Comparison of ENCODE assay signal across 11 cellular contexts in the genomic region with DNA sequence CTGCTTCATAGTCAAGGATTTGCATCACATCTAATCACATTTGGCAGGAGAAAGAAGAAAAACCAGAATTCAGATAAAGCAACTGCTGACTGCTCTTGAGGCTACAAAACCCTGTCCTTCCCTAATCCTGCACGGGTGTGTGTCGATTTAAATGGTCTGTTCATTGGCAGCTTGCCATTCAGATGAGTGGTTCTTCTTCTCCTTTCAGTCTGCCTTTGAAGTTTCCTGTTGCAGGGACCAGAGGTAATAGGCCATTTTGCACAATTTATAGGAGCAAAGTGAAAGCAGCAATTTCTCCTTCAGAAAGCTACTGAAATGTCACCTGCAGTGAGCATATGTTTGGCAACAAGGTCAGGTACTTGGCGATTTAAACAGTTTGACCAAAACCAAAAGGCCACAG.
DNase-seq lines count a peak whose midpoint lies in the region; ATAC-seq, FAIRE-seq and TF ChIP-seq lines count a peak whose summit lies in the region.
"Had no signal": no experiment of that assay in that cellular context is flagged by ENCODE, and none has a peak within 500 bp of the region (broad histone marks: within the 10 kb centered on the region; RNA-seq: fewer than 3 reads in every experiment).

No MANE protein-coding gene starts in this region.

- H3K27me3 Mint-ChIP-seq in mesothelial cell of epicardium (ENCODE audit: low read depth), result no peaks in the 10 kb centered on the region
- H3K27me3 Mint-ChIP-seq: activated naive CD8-positive, alpha-beta T cell treated with anti-CD3 and anti-CD28 coated beads, Interleukin-2, amount 10 ng/mL, durations not matched to agents 7 days and 5 days; stimulated activated naive B cell treated with anti-CD40 and anti-IgM and Interleukin-4, amounts not matched to agents 10 μg/mL and 1 μg/mL and 100 μg/mL, for 72 hours had no signal

- peaks cover 24% of the 10 kb centered on the region for H3K4me1 Mint-ChIP-seq in mesothelial cell of epicardium
- H3K4me1 Mint-ChIP-seq: activated naive CD8-positive, alpha-beta T cell treated with anti-CD3 and anti-CD28 coated beads, Interleukin-2, amount 10 ng/mL, durations not matched to agents 7 days and 5 days; stimulated activated naive B cell treated with anti-CD40 and anti-IgM and Interleukin-4, amounts not matched to agents 10 μg/mL and 1 μg/mL and 100 μg/mL, for 72 hours had no signal

- peaks cover 13% of the 10 kb centered on the region for H3K9me3 Mint-ChIP-seq in mesothelial cell of epicardium
- H3K9me3 Mint-ChIP-seq: activated naive CD8-positive, alpha-beta T cell treated with anti-CD3 and anti-CD28 coated beads, Interleukin-2, amount 10 ng/mL, durations not matched to agents 7 days and 5 days; stimulated activated naive B cell treated with anti-CD40 and anti-IgM and Interleukin-4, amounts not matched to agents 10 μg/mL and 1 μg/mL and 100 μg/mL, for 72 hours had no signal

- peak; percentile 38 for FAIRE-seq in GM18507 (lab: Jason Lieb, UNC)

- TF ChIP-seq CTCF in mesothelial cell of epicardium (IDR thresholded peaks at IDR 0.05; ENCODE audit: unreplicated experiment), result no peak

- H3K27ac Mint-ChIP-seq in mesothelial cell of epicardium, result peak overlapping the region; percentile 79
- H3K27ac Mint-ChIP-seq: activated naive CD8-positive, alpha-beta T cell treated with anti-CD3 and anti-CD28 coated beads, Interleukin-2, amount 10 ng/mL, durations not matched to agents 7 days and 5 days; stimulated activated naive B cell treated with anti-CD40 and anti-IgM and Interleukin-4, amounts not matched to agents 10 μg/mL and 1 μg/mL and 100 μg/mL, for 72 hours had no signal

- ATAC-seq in HG03378 (IDR thresholded peaks at IDR 0.05; ENCODE audit: unreplicated experiment) (no peak), GM19452 (IDR thresholded peaks at IDR 0.05; ENCODE audit: unreplicated experiment) (no peak)
- ATAC-seq: stimulated activated naive B cell treated with anti-CD40 and anti-IgM and Interleukin-4, amounts not matched to agents 10 μg/mL and 1 μg/mL and 100 μg/mL, for 72 hours had no signal

- H3K36me3 Mint-ChIP-seq in mesothelial cell of epicardium, result peaks cover 5% of the 10 kb centered on the region
- H3K36me3 Mint-ChIP-seq: activated naive CD8-positive, alpha-beta T cell treated with anti-CD3 and anti-CD28 coated beads, Interleukin-2, amount 10 ng/mL, durations not matched to agents 7 days and 5 days; stimulated activated naive B cell treated with anti-CD40 and anti-IgM and Interleukin-4, amounts not matched to agents 10 μg/mL and 1 μg/mL and 100 μg/mL, for 72 hours had no signal

- no peak overlapping the region for H3K4me3 Mint-ChIP-seq in mesothelial cell of epicardium
- H3K4me3 Mint-ChIP-seq: activated naive CD8-positive, alpha-beta T cell treated with anti-CD3 and anti-CD28 coated beads, Interleukin-2, amount 10 ng/mL, durations not matched to agents 7 days and 5 days; stimulated activated naive B cell treated with anti-CD40 and anti-IgM and Interleukin-4, amounts not matched to agents 10 μg/mL and 1 μg/mL and 100 μg/mL, for 72 hours had no signal

- no peak for DNase-seq in GM18507 (ENCODE audit: extremely low spot score, insufficient read length, low read depth)
- peak; percentile 65 for DNase-seq in NCI-H2029 (lab: John Stamatoyannopoulos, UW)
- peak; percentile 72 for DNase-seq in SKM-1 treated with dmso at 0.1 percent for 144 hours (lab: John Stamatoyannopoulos, UW; ENCODE audit: unreplicated experiment)
- peak; percentile 21 to 54 for DNase-seq in mesothelial cell of epicardium (ENCODE audit: low spot score in 2 of 2, unreplicated experiment in 2 of 2)
- DNase-seq in effector CD4-positive, alpha-beta T cell, result no peak
- no peak for DNase-seq in activated CD8-positive, alpha-beta memory T cell treated with anti-CD3 and anti-CD28 coated beads for 24 hours
- DNase-seq: activated naive CD8-positive, alpha-beta T cell treated with anti-CD3 and anti-CD28 coated beads, Interleukin-2, amount 10 ng/mL, durations not matched to agents 7 days and 5 days; stimulated activated naive B cell treated with anti-CD40 and anti-IgM and Interleukin-4, amounts not matched to agents 10 μg/mL and 1 μg/mL and 100 μg/mL, for 72 hours; T-helper 9 cell had no signal

Comparison
In these comparisons a context has a peak if more than half of its experiments do, and no peak if none do; other contexts are left out.
1. DNase-seq: peak in NCI-H2029 (single experiment), SKM-1 treated with dmso at 0.1 percent for 144 hours (single experiment) and mesothelial cell of epicardium (2 of 2); none in GM18507 (single experiment), effector CD4-positive, alpha-beta T cell (single experiment) and activated CD8-positive, alpha-beta memory T cell treated with anti-CD3 and anti-CD28 coated beads for 24 hours (single experiment).